Comparison of ENCODE assay signal across 8 cellular contexts in genomic region chr16:80804061-80804450, GRCh38. TPM values are rescaled to one million over a fixed set of nuclear protein-coding genes. Genes with fewer than 3 reads are reported as not detected.
DNase-seq lines count a peak whose midpoint lies in the region; ATAC-seq and TF ChIP-seq lines count a peak whose summit lies in the region.

No MANE protein-coding gene starts in this region.

- peak; percentile 32 for ATAC-seq in HG03095 (IDR thresholded peaks at IDR 0.05; ENCODE audit: unreplicated experiment)

- H3K27me3 ChIP-seq in PC-9 (ENCODE audit: insufficient read depth, low read depth), result no peaks in the 10 kb centered on the region

- DNase-seq in NCI-H82 (lab: John Stamatoyannopoulos, UW) (peak; percentile 12), NCI-H82 treated with DMSO at 0.1 percent for 48 hours (lab: John Stamatoyannopoulos, UW; ENCODE audit: unreplicated experiment) (no peak), astrocyte of the spinal cord (ENCODE audit: low read depth, low spot score) (peak; percentile 63), iPS-NIHi11 (ENCODE audit: low spot score) (peak; percentile 52), PC-9 (no peak)
- peak in 2 of 3 donors; percentile 30 to 49 for DNase-seq in stimulated activated CD4-positive, alpha-beta T cell treated with anti-CD3 and anti-CD28 coated beads, Interleukin-12 subunit alpha, Interleukin-12 subunit beta, amount 100 ng/mL, for 48 hours (ENCODE audit: low read depth in 2 of 3, low spot score in 1 of 3)

- H3K27ac ChIP-seq in PC-9, result no peak overlapping the region

- no peaks in the 10 kb centered on the region for H3K4me1 ChIP-seq in PC-9 (replicated peaks; ENCODE audit: insufficient read depth)

- in situ Hi-C loops in astrocyte of the spinal cord (cut with HindIII; ENCODE audit: low sequenced_read_pairs), result no loop called here

- CTCF ChIA-PET in PC-9 (lab: Charles Lee), result no interaction called here

- H3K36me3 Mint-ChIP-seq in T-helper 1 cell treated with Interleukin-12 subunit alpha and Interleukin-12 subunit beta and Interleukin-4 antibody, amounts not matched to agents 30 μg/mL and 1 μg/mL, for 36 hours (ENCODE audit: low read depth), result peaks cover 34% of the 10 kb centered on the region

- no peaks in the 10 kb centered on the region for H3F3A ChIP-seq in PC-9 (ENCODE audit: insufficient read depth, low read depth)

- H3K27ac Mint-ChIP-seq in T-helper 1 cell treated with Interleukin-12 subunit alpha and Interleukin-12 subunit beta and Interleukin-4 antibody, amounts not matched to agents 30 μg/mL and 1 μg/mL, for 36 hours, result peak overlapping the region; percentile 97

- no peaks in the 10 kb centered on the region for H4K20me1 ChIP-seq in PC-9 (ENCODE audit: insufficient read depth)

- no peaks in the 10 kb centered on the region for H3K27me3 Mint-ChIP-seq in T-helper 1 cell treated with Interleukin-12 subunit alpha and Interleukin-12 subunit beta and Interleukin-4 antibody, amounts not matched to agents 30 μg/mL and 1 μg/mL, for 36 hours (ENCODE audit: low read depth)

- intact Hi-C loops in PC-9 (cut with micrococcal nuclease; ENCODE audit: unreplicated experiment), result no loop called here

- peaks cover 20% of the 10 kb centered on the region for H3K9me3 Mint-ChIP-seq in T-helper 1 cell treated with Interleukin-12 subunit alpha and Interleukin-12 subunit beta and Interleukin-4 antibody, amounts not matched to agents 30 μg/mL and 1 μg/mL, for 36 hours

- H2AFZ ChIP-seq in PC-9, result no peak overlapping the region

- peaks cover 58% of the 10 kb centered on the region for H3K4me1 Mint-ChIP-seq in T-helper 1 cell treated with Interleukin-12 subunit alpha and Interleukin-12 subunit beta and Interleukin-4 antibody, amounts not matched to agents 30 μg/mL and 1 μg/mL, for 36 hours (ENCODE audit: low read depth)

- H3K4me2 ChIP-seq in PC-9, result no peak overlapping the region

- H3K36me3 ChIP-seq in PC-9 (ENCODE audit: low read depth), result no peaks in the 10 kb centered on the region

- BruUV-seq in PC-9 (replicated peaks; lab: Mats Ljungman, UMichigan), result no TSS peak

- TF ChIP-seq CTCF in astrocyte of the spinal cord (IDR thresholded peaks at IDR 0.05; ENCODE audit: low read depth, low read length) (no peak), PC-9 (conservative IDR thresholded peaks at IDR 0.05) (no peak)

- H3K79me2 ChIP-seq in PC-9 (ENCODE audit: low read depth), result no peaks in the 10 kb centered on the region

- no peaks in the 10 kb centered on the region; the same call in none of the 2 replicates for H3K9me2 ChIP-seq in PC-9 (ENCODE audit: insufficient read depth)

- no peaks in the 10 kb centered on the region for H3K9me3 ChIP-seq in PC-9 (ENCODE audit: insufficient read depth, low read depth)

- H3K4me3 Mint-ChIP-seq in T-helper 1 cell treated with Interleukin-12 subunit alpha and Interleukin-12 subunit beta and Interleukin-4 antibody, amounts not matched to agents 30 μg/mL and 1 μg/mL, for 36 hours, result peak overlapping the region; percentile 97

- peak overlapping the region; percentile 60 for H3K4me3 ChIP-seq in astrocyte of the spinal cord (ENCODE audit: low read depth, low read length)
- H3K4me3 ChIP-seq in PC-9, result no peak overlapping the region

- POLR2A ChIA-PET in PC-9 (lab: Charles Lee; ENCODE audit: unreplicated experiment), result no interaction called here

RNA-seq across cellular contexts. Expression of gene CDYL2, which starts 0.3 kb away (rescaled TPM):
- total RNA-seq in PC-9 (2021), result 0.68 and 3.3 TPM in 2 replicates

Comparison
In these comparisons a context has a peak if more than half of its experiments do, and no peak if none do; other contexts are left out.
1. DNase-seq: peak in NCI-H82 (single experiment), astrocyte of the spinal cord (single experiment), iPS-NIHi11 (single experiment) and stimulated activated CD4-positive, alpha-beta T cell treated with anti-CD3 and anti-CD28 coated beads, Interleukin-12 subunit alpha, Interleukin-12 subunit beta, amount 100 ng/mL, for 48 hours (2 of 3); none in NCI-H82 treated with DMSO at 0.1 percent for 48 hours (single experiment) and PC-9 (0 of 2).